ENCODE assay signal across 23 cellular contexts in genomic region chr14:55884819-55885218, GRCh38.
DNase-seq lines count a peak whose midpoint lies in the region; ATAC-seq and TF ChIP-seq lines count a peak whose summit lies in the region.
"Had no signal": no experiment of that assay in that cellular context is flagged by ENCODE, and none has a peak within 500 bp of the region (broad histone marks: within the 10 kb centered on the region; RNA-seq: fewer than 3 reads in every experiment).

No MANE protein-coding gene starts in this region.

- no peak for TF ChIP-seq CTCF in esophagus muscularis mucosa (IDR thresholded peaks at IDR 0.05)
- no peak for TF ChIP-seq CTCF in type B pancreatic cell (conservative IDR thresholded peaks at IDR 0.05)
- no peak for TF ChIP-seq CTCF in right lobe of liver (IDR thresholded peaks at IDR 0.05)

- H3K9me3 Mint-ChIP-seq in type B pancreatic cell, result peaks cover 17% of the 10 kb centered on the region

- H3K4me3 ChIP-seq in esophagus muscularis mucosa, result no peak overlapping the region
- H3K4me3 ChIP-seq in right lobe of liver, result no peak overlapping the region
- H3K4me3 ChIP-seq: body of pancreas, heart right ventricle, Peyer's patch, SJCRH30, skin epidermis had no signal

- intact Hi-C loops in esophagus muscularis mucosa (cut with DNase I), result no loop called here
- intact Hi-C loops in right lobe of liver (cut with DNase I), result no loop called here

- H3K4me1 ChIP-seq in esophagus muscularis mucosa (peaks cover 0 to 11% (median 8%) of the 10 kb centered on the region in 4 donors), right lobe of liver (no peaks in the 10 kb centered on the region)
- H3K4me1 ChIP-seq: Peyer's patch, SJCRH30 had no signal

- no peaks in the 10 kb centered on the region for H3K36me3 Mint-ChIP-seq in type B pancreatic cell
- H3K36me3 Mint-ChIP-seq: memory B cell had no signal

- TF ChIP-seq POLR2A in esophagus muscularis mucosa (IDR thresholded peaks at IDR 0.05; ENCODE audit: low read depth), result no peak
- no peak for TF ChIP-seq POLR2A in right lobe of liver (IDR thresholded peaks at IDR 0.05)

- no peak for TF ChIP-seq EP300 in esophagus muscularis mucosa (IDR thresholded peaks at IDR 0.05)

- 90% methylated on average over 4 of the region's 4 CpGs for WGBS in esophagus muscularis mucosa
- WGBS in right lobe of liver (ENCODE audit: insufficient coverage, low coverage, low lambda C conversion rate, missing lambda C conversion rate), result 74% methylated on average over 4 of the region's 4 CpGs

- H3K9me3 ChIP-seq in esophagus muscularis mucosa (no peaks in the 10 kb centered on the region), right lobe of liver (no peaks in the 10 kb centered on the region)
- H3K9me3 ChIP-seq: body of pancreas, heart right ventricle, Peyer's patch, SJCRH30 had no signal

- H3K27ac Mint-ChIP-seq in type B pancreatic cell, result no peak overlapping the region
- H3K27ac Mint-ChIP-seq: memory B cell had no signal

- H3K36me3 ChIP-seq in esophagus muscularis mucosa (no peaks in the 10 kb centered on the region), right lobe of liver (no peaks in the 10 kb centered on the region)
- H3K36me3 ChIP-seq: heart right ventricle, Peyer's patch, SJCRH30 had no signal

- peaks cover 17% of the 10 kb centered on the region for H3K27me3 Mint-ChIP-seq in type B pancreatic cell

- DNase-seq in AG08395 (ENCODE audit: low spot score) (peak; percentile 32), EH (ENCODE audit: low read depth) (peak; percentile 44), NCI-H69 (lab: John Stamatoyannopoulos, UW) (peak; percentile 28), esophagus muscularis mucosa (ENCODE audit: extremely low spot score) (peak; percentile 66), type B pancreatic cell (ENCODE audit: extremely low spot score, unreplicated experiment) (no peak), right lobe of liver (no peak), A172 (ENCODE audit: low spot score) (no peak)
- DNase-seq: activated CD4-positive, alpha-beta T cell treated with anti-CD3 and anti-CD28 coated beads, Interleukin-2, amount 50 U/mL, for 48 hours; activated effector memory CD4-positive, alpha-beta T cell treated with Interleukin-2 at 50 U/mL for 16 hours; body of pancreas; C1 segment of cervical spinal cord; heart right ventricle; IMR-90; left colon; NCI-H146; NCI-H226; Peyer's patch; SJCRH30; stimulated activated CD4-positive, alpha-beta T cell treated with anti-CD3 and anti-CD28 coated beads, Interleukin-1b, Interleukin-23, amount 100 ng/mL, for 48 hours; substantia nigra had no signal

- no peaks in the 10 kb centered on the region for H3K4me1 Mint-ChIP-seq in type B pancreatic cell (ENCODE audit: unreplicated experiment)
- H3K4me1 Mint-ChIP-seq: memory B cell had no signal

- no peak for ATAC-seq in HG03095 (IDR thresholded peaks at IDR 0.05; ENCODE audit: unreplicated experiment)
- no peak for ATAC-seq in right lobe of liver
- ATAC-seq: body of pancreas, heart right ventricle, left colon had no signal

- no peak overlapping the region for H3K27ac ChIP-seq in esophagus muscularis mucosa (replicated peaks in 1 of 4)
- H3K27ac ChIP-seq in right lobe of liver, result no peak overlapping the region
- H3K27ac ChIP-seq: body of pancreas, heart right ventricle, Peyer's patch, SJCRH30 had no signal

- H3K27me3 ChIP-seq in esophagus muscularis mucosa (no peaks in the 10 kb centered on the region), right lobe of liver (no peaks in the 10 kb centered on the region)
- H3K27me3 ChIP-seq: body of pancreas, Peyer's patch, SJCRH30 had no signal

- no peak overlapping the region for H3K4me3 Mint-ChIP-seq in type B pancreatic cell
- H3K4me3 Mint-ChIP-seq: memory B cell had no signal

Comparison
In these comparisons a context has a peak if more than half of its experiments do, and no peak if none do; other contexts are left out.
1. DNase-seq: peak in AG08395 (single experiment), EH (single experiment), NCI-H69 (single experiment) and esophagus muscularis mucosa (single experiment); none in type B pancreatic cell (single experiment), right lobe of liver (0 of 3) and A172 (single experiment).